ENCODE assay signal across 9 cellular contexts in the genomic region with DNA sequence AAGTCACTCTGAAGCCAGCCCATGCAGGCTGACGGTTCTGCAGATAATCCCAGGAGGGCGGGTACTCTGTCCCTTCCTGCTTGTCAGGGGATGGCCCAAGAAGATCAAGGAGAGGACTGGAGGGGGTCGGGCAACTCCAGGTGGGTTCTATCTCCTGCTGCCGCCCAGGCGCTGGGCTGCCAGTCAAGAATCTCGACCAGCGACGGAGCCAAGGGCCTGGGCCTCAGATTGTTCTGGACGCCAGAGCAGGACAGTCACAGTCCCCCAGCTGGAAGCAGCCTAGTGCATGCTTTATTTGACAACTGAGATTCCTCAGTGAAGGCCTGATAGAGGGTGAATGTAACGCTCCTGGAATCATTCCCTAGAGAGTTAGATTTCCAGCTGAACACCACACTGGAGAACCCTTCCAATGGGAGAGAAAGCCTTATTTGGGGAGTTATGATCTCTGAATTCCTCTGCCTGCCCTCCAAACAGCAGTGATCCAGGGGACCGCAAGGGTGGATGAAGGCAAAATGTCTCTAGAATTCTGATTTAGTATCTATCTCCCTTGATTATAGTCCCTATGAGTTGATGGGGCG. TPM values are rescaled to one million over a fixed set of nuclear protein-coding genes. Genes with fewer than 3 reads are reported as not detected.
DNase-seq lines count a peak whose midpoint lies in the region; TF ChIP-seq lines count a peak whose summit lies in the region.
"Had no signal": no experiment of that assay in that cellular context is flagged by ENCODE, and none has a peak within 500 bp of the region (broad histone marks: within the 10 kb centered on the region; RNA-seq: fewer than 3 reads in every experiment).

No MANE protein-coding gene starts in this region.

- 45 to 56% methylated on average over 9 to 12 of the region's 12 CpGs for WGBS in endodermal cell (ENCODE audit: insufficient coverage in 1 of 2, insufficient read length in 1 of 2), 2 experiments
- no CpG with 5 or more reads among the region's 12 CpGs for WGBS in mesendoderm (ENCODE audit: extremely low coverage, insufficient coverage, low lambda C conversion rate)

- no peak overlapping the region for H2BK15ac ChIP-seq in mesendoderm (replicated peaks; ENCODE audit: low read depth)

- peak overlapping the region; percentile 95 for H3K56ac ChIP-seq in mesendoderm (ENCODE audit: low read length)

- H3K79me2 ChIP-seq in mesendoderm (ENCODE audit: control insufficient read depth, insufficient read depth, low read length) = peaks cover 8% of the 10 kb centered on the region

- no peaks in the 10 kb centered on the region for H3K36me3 ChIP-seq in endodermal cell (ENCODE audit: control insufficient read depth, insufficient read depth, low read length)
- H3K36me3 ChIP-seq in mesendoderm (ENCODE audit: control insufficient read depth, insufficient read depth, low read length) = no peaks in the 10 kb centered on the region

- no peaks in the 10 kb centered on the region for H3K9me3 Mint-ChIP-seq in endodermal cell

- H3K4me3 ChIP-seq in NB4 (ENCODE audit: low read depth, low read length) (peak overlapping the region; percentile 66), endodermal cell (ENCODE audit: low read length) (no peak overlapping the region), mesendoderm (ENCODE audit: low read length) (no peak overlapping the region)

- H3K79me1 ChIP-seq in mesendoderm (ENCODE audit: low read length) = peaks cover 6% of the 10 kb centered on the region

- H3K27me3 ChIP-seq in endodermal cell (ENCODE audit: control insufficient read depth, insufficient read depth, low read length, poor library complexity, severe bottlenecking) (no peaks in the 10 kb centered on the region), mesendoderm (ENCODE audit: insufficient read depth, low read length, poor library complexity) (no peaks in the 10 kb centered on the region)

- peaks cover 55% of the 10 kb centered on the region for H3K4me1 Mint-ChIP-seq in endodermal cell

- no peak for TF ChIP-seq POLR2A in NB4 (IDR thresholded peaks at IDR 0.05; ENCODE audit: extremely low read depth, insufficient read length)

- H2BK120ac ChIP-seq in mesendoderm (ENCODE audit: low read depth, low read length) = no peak overlapping the region

- no peaks in the 10 kb centered on the region for H3K36me3 Mint-ChIP-seq in endodermal cell (ENCODE audit: low read depth)

- no peaks in the 10 kb centered on the region for H3K27me3 Mint-ChIP-seq in endodermal cell (ENCODE audit: insufficient read depth)

- H3K27ac Mint-ChIP-seq in endodermal cell = peak overlapping the region; percentile 94

- peak overlapping the region; percentile 5 for H3K18ac ChIP-seq in mesendoderm (ENCODE audit: low read length)

- H3K4me1 ChIP-seq in endodermal cell (ENCODE audit: control insufficient read depth, insufficient read depth, low read length) = peaks cover 31% of the 10 kb centered on the region
- H3K4me1 ChIP-seq in mesendoderm (ENCODE audit: control insufficient read depth, low read depth, low read length) = peaks cover 37% of the 10 kb centered on the region

- peak overlapping the region; percentile 64 for H3K4me3 Mint-ChIP-seq in endodermal cell

- peak overlapping the region; percentile 80 for H3K27ac ChIP-seq in endodermal cell (ENCODE audit: low read depth, low read length)
- peak overlapping the region; percentile 83 for H3K27ac ChIP-seq in mesendoderm (ENCODE audit: low read depth, low read length)
- H3K27ac ChIP-seq in substantia nigra (ENCODE audit: low read depth, low read length, poor library complexity, severe bottlenecking) = peak overlapping the region; percentile 81

- no peak overlapping the region for H3K23ac ChIP-seq in mesendoderm (ENCODE audit: low read length)

- DNase-seq in NB4 (ENCODE audit: low read depth) (peak; percentile 71), endodermal cell (no peak), mesendoderm (peak; percentile 83), substantia nigra (lab: John Stamatoyannopoulos, UW) (peak in 22 of 49 donors; percentile 58 to 85 (median 72)), NCI-H128 (lab: John Stamatoyannopoulos, UW; ENCODE audit: unreplicated experiment) (no peak), NCI-H526 (lab: John Stamatoyannopoulos, UW) (no peak), NCI-H510A treated with DMSO at 0.1 percent for 48 hours (lab: John Stamatoyannopoulos, UW) (no peak)
- DNase-seq in activated CD4-positive, alpha-beta T cell treated with anti-CD3 and anti-CD28 coated beads for 1 hour = no peak
- DNase-seq: dermis blood vessel endothelial cell had no signal

- peak overlapping the region; percentile 86 for H2BK5ac ChIP-seq in mesendoderm (ENCODE audit: low read length)

- H3K4ac ChIP-seq in mesendoderm (ENCODE audit: low read depth, low read length) = peak overlapping the region; percentile 83

- no peak overlapping the region for H2AK5ac ChIP-seq in mesendoderm (ENCODE audit: low read length)

- H3K4me2 ChIP-seq in mesendoderm (ENCODE audit: low read length) = no peak overlapping the region

- H4K5ac ChIP-seq in mesendoderm (ENCODE audit: low read length) = no peak overlapping the region

- H3K9ac ChIP-seq in endodermal cell (ENCODE audit: extremely low read depth, low read length, poor library complexity, severe bottlenecking) (no peak overlapping the region), mesendoderm (ENCODE audit: low read length) (peak overlapping the region; percentile 81)

- no peaks in the 10 kb centered on the region for H3K9me3 ChIP-seq in endodermal cell (ENCODE audit: control insufficient read depth, low read length)

- no peak overlapping the region for H4K8ac ChIP-seq in mesendoderm (ENCODE audit: low read depth, low read length)

- TF ChIP-seq CTCF in NB4 (IDR thresholded peaks at IDR 0.05; ENCODE audit: low read depth, low read length) (no peak), endodermal cell (conservative IDR thresholded peaks at IDR 0.05) (no peak)

RNA-seq across cellular contexts. Expression of a gene that starts 1.2 kb away (rescaled TPM):
- 10 to 100 TPM; 39.2 to 39.3 TPM for total RNA-seq in endodermal cell
- 18.0 TPM for polyA plus RNA-seq in endodermal cell (2013, experiment 1 of 2)
- 22.9 TPM for polyA plus RNA-seq in endodermal cell (2013, experiment 2 of 2)
- 13.8 TPM for polyA plus RNA-seq in mesendoderm (2013, experiment 1 of 2)
- 14.1 TPM for polyA plus RNA-seq in mesendoderm (2013, experiment 2 of 2)

Comparison
In these comparisons a context has a peak if more than half of its experiments do, and no peak if none do; other contexts are left out.
1. DNase-seq: peak in NB4 (single experiment) and mesendoderm (single experiment); none in endodermal cell (single experiment), activated CD4-positive, alpha-beta T cell treated with anti-CD3 and anti-CD28 coated beads for 1 hour (single experiment), NCI-H128 (single experiment), NCI-H526 (0 of 2) and NCI-H510A treated with DMSO at 0.1 percent for 48 hours (single experiment).
2. Peak in every context shown above with its lines, with median percentiles within 50 percentile points of each other: H3K27ac ChIP-seq.